ENCODE assay signal across 23 cellular contexts in genomic region chr16:77433146-77433545, GRCh38. TPM values are rescaled to one million over a fixed set of nuclear protein-coding genes. Genes with fewer than 3 reads are reported as not detected.
"Had no signal": no experiment of that assay in that cellular context is flagged by ENCODE, and none has a peak within 500 bp of the region (broad histone marks: within the 10 kb centered on the region; RNA-seq: fewer than 3 reads in every experiment).

No MANE protein-coding gene starts in this region.

- H3K36me3 Mint-ChIP-seq: activated CD4-positive, alpha-beta memory T cell treated with anti-CD3 and anti-CD28 coated beads for 36 hours had no signal

- H3K4me3 ChIP-seq: cardiac muscle cell, esophagus muscularis mucosa, gastrocnemius medialis, left ventricle myocardium inferior, pancreas, thyroid gland had no signal

- H3K27ac Mint-ChIP-seq: activated CD4-positive, alpha-beta memory T cell treated with anti-CD3 and anti-CD28 coated beads for 36 hours; activated naive CD4-positive, alpha-beta T cell treated with anti-CD3 and anti-CD28 coated beads for 36 hours; activated T-cell treated with anti-CD3 and anti-CD28 coated beads, Interleukin-2, amount 50 U/mL, for 72 hours; dendritic cell treated with granulocyte-macrophage colony-stimulating factor and Interleukin-4, amounts not matched to agents 40 ng/mL and 50 ng/mL, for 4 days; natural killer cell had no signal

- DNase-seq: activated CD4-positive, alpha-beta memory T cell treated with anti-CD3 and anti-CD28 coated beads for 36 hours; activated CD4-positive, alpha-beta T cell treated with anti-CD3 and anti-CD28 coated beads for 4 hours; activated CD4-positive, CD25-positive, alpha-beta regulatory T cell; activated effector memory CD4-positive, alpha-beta T cell treated with Interleukin-2 at 50 U/mL for 16 hours; activated naive CD4-positive, alpha-beta T cell treated with anti-CD3 and anti-CD28 coated beads for 36 hours; activated T-cell treated with anti-CD3 and anti-CD28 coated beads, Interleukin-2, amount 50 U/mL, for 72 hours; amygdala; effector CD8-positive, alpha-beta T cell; gastrocnemius medialis; hippocampal formation; left ventricle myocardium inferior; natural killer cell; pancreas; stimulated activated CD4-positive, alpha-beta T cell treated with anti-CD3 and anti-CD28 coated beads, Interleukin-2, amount 100 ng/mL, for 48 hours; stimulated activated CD8-positive, alpha-beta memory T cell treated with anti-CD3 and anti-CD28 coated beads, Interleukin-4, amount 100 ng/mL, for 48 hours; stimulated activated naive CD4-positive, alpha-beta T cell; T-helper 1 cell; T-helper 9 cell; thyroid gland had no signal

- H3K9me3 Mint-ChIP-seq: activated CD4-positive, alpha-beta memory T cell treated with anti-CD3 and anti-CD28 coated beads for 36 hours; activated naive CD4-positive, alpha-beta T cell treated with anti-CD3 and anti-CD28 coated beads for 36 hours; dendritic cell treated with granulocyte-macrophage colony-stimulating factor and Interleukin-4, amounts not matched to agents 40 ng/mL and 50 ng/mL, for 4 days; natural killer cell had no signal

- H3K9me3 ChIP-seq: esophagus muscularis mucosa, gastrocnemius medialis, pancreas, thyroid gland had no signal

- H3K27ac ChIP-seq: cardiac muscle cell, esophagus muscularis mucosa, gastrocnemius medialis, left ventricle myocardium inferior, pancreas, thyroid gland had no signal

- H3K4me1 Mint-ChIP-seq: natural killer cell had no signal

- H3K27me3 ChIP-seq: thyroid gland had no signal

- H3K36me3 ChIP-seq: cardiac muscle cell, esophagus muscularis mucosa, gastrocnemius medialis, left ventricle myocardium inferior, pancreas, thyroid gland had no signal

- H3K4me1 ChIP-seq: gastrocnemius medialis, left ventricle myocardium inferior, pancreas had no signal

- H3K4me3 Mint-ChIP-seq: activated CD4-positive, alpha-beta memory T cell treated with anti-CD3 and anti-CD28 coated beads for 36 hours; activated naive CD4-positive, alpha-beta T cell treated with anti-CD3 and anti-CD28 coated beads for 36 hours; activated T-cell treated with anti-CD3 and anti-CD28 coated beads, Interleukin-2, amount 50 U/mL, for 72 hours; dendritic cell treated with granulocyte-macrophage colony-stimulating factor and Interleukin-4, amounts not matched to agents 40 ng/mL and 50 ng/mL, for 4 days; natural killer cell had no signal

- ATAC-seq: activated T-cell treated with anti-CD3 and anti-CD28 coated beads, Interleukin-2, amount 50 U/mL, for 72 hours; gastrocnemius medialis; natural killer cell; pancreas had no signal

RNA-seq across cellular contexts. Expression of gene ADAMTS18, which starts 1.7 kb away (rescaled TPM):
- total RNA-seq: activated CD4-positive, alpha-beta memory T cell treated with anti-CD3 and anti-CD28 coated beads for 36 hours; activated naive CD4-positive, alpha-beta T cell treated with anti-CD3 and anti-CD28 coated beads for 36 hours; activated T-cell treated with anti-CD3 and anti-CD28 coated beads, Interleukin-2, amount 50 U/mL, for 72 hours; chondrocyte; left ventricle myocardium inferior; natural killer cell had no signal
- polyA plus RNA-seq: cardiac muscle cell had no signal
